In the genomic region with DNA sequence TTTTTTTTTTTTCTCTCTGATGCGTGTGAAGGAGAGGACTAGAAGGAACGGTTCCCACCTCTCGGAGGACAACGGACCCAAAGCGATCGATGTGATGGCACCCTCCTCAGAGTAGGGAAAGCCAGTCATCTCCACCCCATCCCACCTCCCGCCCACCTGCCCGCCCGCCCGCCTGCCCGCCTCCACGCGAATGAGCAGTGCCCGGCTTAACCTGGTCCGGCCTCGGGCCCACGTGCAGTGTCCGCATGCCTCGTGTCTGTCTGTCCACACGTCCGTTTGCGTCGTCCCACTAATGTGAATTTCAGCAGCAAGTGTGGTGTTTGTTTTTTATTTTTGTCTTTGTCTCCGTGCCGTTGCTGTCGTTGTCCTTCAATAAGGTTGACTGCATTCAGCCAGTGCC, we compare ENCODE assay signal across 1 cellular context.
TF ChIP-seq lines count a peak whose summit lies in the region.

No MANE protein-coding gene starts in this region.

TF ChIP-seq in GM12878, 131 proteins besides CTCF, POLR2A, EP300 and RAD21:
- TF ChIP-seq IRF4 (IDR thresholded peaks at IDR 0.05; ENCODE audit: low read depth, low read length): no peak
- no peak for TF ChIP-seq NR2C2 (IDR thresholded peaks at IDR 0.05; ENCODE audit: borderline replicate concordance, control insufficient read depth, insufficient read length, low read depth)
- TF ChIP-seq BHLHE40 (IDR thresholded peaks at IDR 0.05; ENCODE audit: borderline replicate concordance in 1 of 2, low read depth in 2 of 2, low read length in 1 of 2): no peak
- TF ChIP-seq, protein P1, sequence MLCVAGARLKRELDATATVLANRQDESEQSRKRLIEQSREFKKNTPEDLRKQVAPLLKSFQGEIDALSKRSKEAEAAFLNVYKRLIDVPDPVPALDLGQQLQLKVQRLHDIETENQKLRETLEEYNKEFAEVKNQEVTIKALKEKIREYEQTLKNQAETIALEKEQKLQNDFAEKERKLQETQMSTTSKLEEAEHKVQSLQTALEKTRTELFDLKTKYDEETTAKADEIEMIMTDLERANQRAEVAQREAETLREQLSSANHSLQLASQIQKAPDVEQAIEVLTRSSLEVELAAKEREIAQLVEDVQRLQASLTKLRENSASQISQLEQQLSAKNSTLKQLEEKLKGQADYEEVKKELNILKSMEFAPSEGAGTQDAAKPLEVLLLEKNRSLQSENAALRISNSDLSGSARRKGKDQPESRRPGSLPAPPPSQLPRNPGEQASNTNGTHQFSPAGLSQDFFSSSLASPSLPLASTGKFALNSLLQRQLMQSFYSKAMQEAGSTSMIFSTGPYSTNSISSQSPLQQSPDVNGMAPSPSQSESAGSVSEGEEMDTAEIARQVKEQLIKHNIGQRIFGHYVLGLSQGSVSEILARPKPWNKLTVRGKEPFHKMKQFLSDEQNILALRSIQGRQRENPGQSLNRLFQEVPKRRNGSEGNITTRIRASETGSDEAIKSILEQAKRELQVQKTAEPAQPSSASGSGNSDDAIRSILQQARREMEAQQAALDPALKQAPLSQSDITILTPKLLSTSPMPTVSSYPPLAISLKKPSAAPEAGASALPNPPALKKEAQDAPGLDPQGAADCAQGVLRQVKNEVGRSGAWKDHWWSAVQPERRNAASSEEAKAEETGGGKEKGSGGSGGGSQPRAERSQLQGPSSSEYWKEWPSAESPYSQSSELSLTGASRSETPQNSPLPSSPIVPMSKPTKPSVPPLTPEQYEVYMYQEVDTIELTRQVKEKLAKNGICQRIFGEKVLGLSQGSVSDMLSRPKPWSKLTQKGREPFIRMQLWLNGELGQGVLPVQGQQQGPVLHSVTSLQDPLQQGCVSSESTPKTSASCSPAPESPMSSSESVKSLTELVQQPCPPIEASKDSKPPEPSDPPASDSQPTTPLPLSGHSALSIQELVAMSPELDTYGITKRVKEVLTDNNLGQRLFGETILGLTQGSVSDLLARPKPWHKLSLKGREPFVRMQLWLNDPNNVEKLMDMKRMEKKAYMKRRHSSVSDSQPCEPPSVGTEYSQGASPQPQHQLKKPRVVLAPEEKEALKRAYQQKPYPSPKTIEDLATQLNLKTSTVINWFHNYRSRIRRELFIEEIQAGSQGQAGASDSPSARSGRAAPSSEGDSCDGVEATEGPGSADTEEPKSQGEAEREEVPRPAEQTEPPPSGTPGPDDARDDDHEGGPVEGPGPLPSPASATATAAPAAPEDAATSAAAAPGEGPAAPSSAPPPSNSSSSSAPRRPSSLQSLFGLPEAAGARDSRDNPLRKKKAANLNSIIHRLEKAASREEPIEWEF (IDR thresholded peaks at IDR 0.05; ENCODE audit: insufficient replicate concordance, low read depth, low read length): no peak
- no peak for TF ChIP-seq BCL11A (IDR thresholded peaks at IDR 0.05; ENCODE audit: low read depth, low read length)
- no peak for TF ChIP-seq PML (IDR thresholded peaks at IDR 0.05; ENCODE audit: low read length)
- TF ChIP-seq, protein P2, sequence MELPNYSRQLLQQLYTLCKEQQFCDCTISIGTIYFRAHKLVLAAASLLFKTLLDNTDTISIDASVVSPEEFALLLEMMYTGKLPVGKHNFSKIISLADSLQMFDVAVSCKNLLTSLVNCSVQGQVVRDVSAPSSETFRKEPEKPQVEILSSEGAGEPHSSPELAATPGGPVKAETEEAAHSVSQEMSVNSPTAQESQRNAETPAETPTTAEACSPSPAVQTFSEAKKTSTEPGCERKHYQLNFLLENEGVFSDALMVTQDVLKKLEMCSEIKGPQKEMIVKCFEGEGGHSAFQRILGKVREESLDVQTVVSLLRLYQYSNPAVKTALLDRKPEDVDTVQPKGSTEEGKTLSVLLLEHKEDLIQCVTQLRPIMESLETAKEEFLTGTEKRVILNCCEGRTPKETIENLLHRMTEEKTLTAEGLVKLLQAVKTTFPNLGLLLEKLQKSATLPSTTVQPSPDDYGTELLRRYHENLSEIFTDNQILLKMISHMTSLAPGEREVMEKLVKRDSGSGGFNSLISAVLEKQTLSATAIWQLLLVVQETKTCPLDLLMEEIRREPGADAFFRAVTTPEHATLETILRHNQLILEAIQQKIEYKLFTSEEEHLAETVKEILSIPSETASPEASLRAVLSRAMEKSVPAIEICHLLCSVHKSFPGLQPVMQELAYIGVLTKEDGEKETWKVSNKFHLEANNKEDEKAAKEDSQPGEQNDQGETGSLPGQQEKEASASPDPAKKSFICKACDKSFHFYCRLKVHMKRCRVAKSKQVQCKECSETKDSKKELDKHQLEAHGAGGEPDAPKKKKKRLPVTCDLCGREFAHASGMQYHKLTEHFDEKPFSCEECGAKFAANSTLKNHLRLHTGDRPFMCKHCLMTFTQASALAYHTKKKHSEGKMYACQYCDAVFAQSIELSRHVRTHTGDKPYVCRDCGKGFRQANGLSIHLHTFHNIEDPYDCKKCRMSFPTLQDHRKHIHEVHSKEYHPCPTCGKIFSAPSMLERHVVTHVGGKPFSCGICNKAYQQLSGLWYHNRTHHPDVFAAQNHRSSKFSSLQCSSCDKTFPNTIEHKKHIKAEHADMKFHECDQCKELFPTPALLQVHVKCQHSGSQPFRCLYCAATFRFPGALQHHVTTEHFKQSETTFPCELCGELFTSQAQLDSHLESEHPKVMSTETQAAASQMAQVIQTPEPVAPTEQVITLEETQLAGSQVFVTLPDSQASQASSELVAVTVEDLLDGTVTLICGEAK (IDR thresholded peaks at IDR 0.05; ENCODE audit: borderline replicate concordance): no peak
- no peak for TF ChIP-seq GABPA (IDR thresholded peaks at IDR 0.05; ENCODE audit: low read depth)
- TF ChIP-seq, protein P3, sequence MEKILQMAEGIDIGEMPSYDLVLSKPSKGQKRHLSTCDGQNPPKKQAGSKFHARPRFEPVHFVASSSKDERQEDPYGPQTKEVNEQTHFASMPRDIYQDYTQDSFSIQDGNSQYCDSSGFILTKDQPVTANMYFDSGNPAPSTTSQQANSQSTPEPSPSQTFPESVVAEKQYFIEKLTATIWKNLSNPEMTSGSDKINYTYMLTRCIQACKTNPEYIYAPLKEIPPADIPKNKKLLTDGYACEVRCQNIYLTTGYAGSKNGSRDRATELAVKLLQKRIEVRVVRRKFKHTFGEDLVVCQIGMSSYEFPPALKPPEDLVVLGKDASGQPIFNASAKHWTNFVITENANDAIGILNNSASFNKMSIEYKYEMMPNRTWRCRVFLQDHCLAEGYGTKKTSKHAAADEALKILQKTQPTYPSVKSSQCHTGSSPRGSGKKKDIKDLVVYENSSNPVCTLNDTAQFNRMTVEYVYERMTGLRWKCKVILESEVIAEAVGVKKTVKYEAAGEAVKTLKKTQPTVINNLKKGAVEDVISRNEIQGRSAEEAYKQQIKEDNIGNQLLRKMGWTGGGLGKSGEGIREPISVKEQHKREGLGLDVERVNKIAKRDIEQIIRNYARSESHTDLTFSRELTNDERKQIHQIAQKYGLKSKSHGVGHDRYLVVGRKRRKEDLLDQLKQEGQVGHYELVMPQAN (conservative IDR thresholded peaks at IDR 0.05): no peak
- TF ChIP-seq HDAC6 (IDR thresholded peaks at IDR 0.05; ENCODE audit: unreplicated experiment): no peak
- TF ChIP-seq FOXK2 (IDR thresholded peaks at IDR 0.05): no peak
- TF ChIP-seq ASH2L (IDR thresholded peaks at IDR 0.05; ENCODE audit: borderline replicate concordance, low read depth): no peak
- TF ChIP-seq, protein P4, sequence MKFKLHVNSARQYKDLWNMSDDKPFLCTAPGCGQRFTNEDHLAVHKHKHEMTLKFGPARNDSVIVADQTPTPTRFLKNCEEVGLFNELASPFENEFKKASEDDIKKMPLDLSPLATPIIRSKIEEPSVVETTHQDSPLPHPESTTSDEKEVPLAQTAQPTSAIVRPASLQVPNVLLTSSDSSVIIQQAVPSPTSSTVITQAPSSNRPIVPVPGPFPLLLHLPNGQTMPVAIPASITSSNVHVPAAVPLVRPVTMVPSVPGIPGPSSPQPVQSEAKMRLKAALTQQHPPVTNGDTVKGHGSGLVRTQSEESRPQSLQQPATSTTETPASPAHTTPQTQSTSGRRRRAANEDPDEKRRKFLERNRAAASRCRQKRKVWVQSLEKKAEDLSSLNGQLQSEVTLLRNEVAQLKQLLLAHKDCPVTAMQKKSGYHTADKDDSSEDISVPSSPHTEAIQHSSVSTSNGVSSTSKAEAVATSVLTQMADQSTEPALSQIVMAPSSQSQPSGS (IDR thresholded peaks at IDR 0.05; ENCODE audit: low read length): no peak
- no peak for TF ChIP-seq SREBF1 (IDR thresholded peaks at IDR 0.05; ENCODE audit: low read length)
- no peak for TF ChIP-seq CBFB (IDR thresholded peaks at IDR 0.05; ENCODE audit: low read depth)
- TF ChIP-seq ZNF384 (IDR thresholded peaks at IDR 0.05; ENCODE audit: borderline replicate concordance, low read depth, low read length): no peak
